In the genomic region with DNA sequence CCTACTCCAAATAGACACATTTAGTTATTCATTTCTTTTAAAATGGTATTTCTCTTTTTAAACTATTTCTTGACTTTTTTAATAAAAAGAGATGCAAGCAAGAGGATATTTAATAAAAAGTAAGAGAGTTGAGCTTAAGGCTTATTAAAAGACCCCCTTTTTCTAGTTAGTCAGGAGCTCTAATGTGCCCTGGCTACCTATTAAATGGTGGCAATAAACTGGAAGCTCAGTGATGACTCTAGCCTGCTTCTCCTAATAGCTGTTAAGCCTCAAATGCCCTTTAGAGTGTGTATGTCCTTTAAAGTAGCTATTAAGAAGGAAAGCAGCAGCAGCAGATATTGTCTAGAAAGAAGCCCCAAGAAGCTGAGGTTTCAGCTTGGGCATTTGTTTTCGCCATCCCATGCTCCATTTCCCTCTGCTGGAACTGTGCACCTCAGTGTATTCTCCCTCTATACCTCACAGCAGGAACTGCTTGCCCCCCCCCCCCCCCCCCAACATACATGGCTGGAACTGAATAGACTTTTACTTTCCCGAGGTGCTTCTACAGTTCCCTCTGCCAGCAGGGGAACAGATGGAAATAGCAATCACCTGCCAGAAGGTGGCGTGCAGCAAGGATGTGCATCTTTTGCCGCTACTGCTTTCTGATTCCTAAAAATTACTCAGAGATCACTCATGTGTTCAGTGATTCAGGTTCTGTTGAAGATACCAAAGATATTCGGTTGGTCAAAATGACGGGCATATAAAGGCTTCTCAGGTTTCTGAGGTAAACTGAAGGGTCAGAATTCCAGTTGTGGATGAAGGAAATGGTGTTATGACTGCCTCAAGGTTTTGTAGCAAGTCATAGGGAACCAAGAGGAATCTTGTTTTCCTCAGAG, we compare ENCODE assay signal across 8 cellular contexts. TPM values are rescaled to one million over a fixed set of nuclear protein-coding genes. Genes with fewer than 3 reads are reported as not detected.
DNase-seq lines count a peak whose midpoint lies in the region; ATAC-seq, FAIRE-seq and TF ChIP-seq lines count a peak whose summit lies in the region.

No MANE protein-coding gene starts in this region.

- H3K79me2 ChIP-seq in K562 (ENCODE audit: control insufficient read depth, insufficient read depth, low read length): no peaks in the 10 kb centered on the region
- no peaks in the 10 kb centered on the region for H3K79me2 ChIP-seq in keratinocyte (ENCODE audit: control insufficient read depth, insufficient read depth, low read length)

- H3K27ac Mint-ChIP-seq in effector memory CD8-positive, alpha-beta T cell: no peak overlapping the region

- H3K9me3 Mint-ChIP-seq in effector memory CD8-positive, alpha-beta T cell: no peaks in the 10 kb centered on the region

- in situ Hi-C loops in K562 (cut with MboI): no loop called here

- DNase-seq in DMS153 (lab: John Stamatoyannopoulos, UW): peak; percentile 92
- peak; percentile 64 for DNase-seq in LoVo (ENCODE audit: low spot score)
- peak; percentile 67 for DNase-seq in SKM-1 (lab: John Stamatoyannopoulos, UW; ENCODE audit: unreplicated experiment)
- peak; percentile 54 to 61 (median 59) for DNase-seq in K562 (ENCODE audit: extremely low read depth in 1 of 4, low spot score in 3 of 4)
- peak; percentile 48 for DNase-seq in keratinocyte (ENCODE audit: low read depth, low spot score)
- peak; percentile 36 for DNase-seq in stimulated activated CD4-positive, alpha-beta T cell treated with anti-CD3 and anti-CD28 coated beads, Interleukin-4, amount 100 ng/mL, for 1 hour
- DNase-seq in effector memory CD8-positive, alpha-beta T cell: no peak

- H3K27ac ChIP-seq in K562 (ENCODE audit: extremely low read depth, low read depth, low read length): no peak overlapping the region
- peak overlapping the region; percentile 68 for H3K27ac ChIP-seq in keratinocyte (ENCODE audit: control insufficient read depth, insufficient read depth, low read length)

- H2AFZ ChIP-seq in K562 (ENCODE audit: low read depth, low read length): no peak overlapping the region
- peak overlapping the region; percentile 84 for H2AFZ ChIP-seq in keratinocyte (ENCODE audit: control insufficient read depth, low read length)

- ATAC-seq in GM21381 (IDR thresholded peaks at IDR 0.05; ENCODE audit: unreplicated experiment) (peak; percentile 73), K562 (peak; percentile 88)
- no peak for ATAC-seq in effector memory CD8-positive, alpha-beta T cell (replicated peaks)

- H3K36me3 Mint-ChIP-seq in effector memory CD8-positive, alpha-beta T cell (ENCODE audit: insufficient read depth): no peaks in the 10 kb centered on the region

- TF ChIP-seq RAD21 in K562 (CRISPR knock-in tag; conservative IDR thresholded peaks at IDR 0.05 in 1 of 2, IDR thresholded peaks at IDR 0.05 in 1 of 2): peak; percentile 25 to 51; a peak in 3 of 4 replicates

- no peaks in the 10 kb centered on the region for H3K9me1 ChIP-seq in K562 (ENCODE audit: control insufficient read depth, insufficient read depth, low read length)
- H3K9me1 ChIP-seq in keratinocyte (ENCODE audit: control insufficient read depth, extremely low read depth, insufficient read depth, low read length): no peaks in the 10 kb centered on the region

- H4K20me1 ChIP-seq in K562 (replicated peaks; ENCODE audit: control insufficient read depth, insufficient read depth, low read length): no peaks in the 10 kb centered on the region
- H4K20me1 ChIP-seq in keratinocyte (ENCODE audit: control insufficient read depth, extremely low read depth, insufficient read depth, low read length): no peaks in the 10 kb centered on the region

- BruUV-seq in K562 (replicated peaks; lab: Mats Ljungman, UMichigan): no TSS peak

- POLR2A ChIA-PET in K562 (lab: Yijun Ruan, JAX): interaction anchor here (0.8 kb wide), 1 partner anchor 303 kb away, joined by 6 read pairs; no protein-coding TSS in a partner anchor

- TF ChIP-seq CTCF in K562 (IDR thresholded peaks at IDR 0.05 in 2 of 3, conservative IDR thresholded peaks at IDR 0.05 in 1 of 3; ENCODE audit: insufficient read depth in 2 of 3, low read depth in 1 of 3, low read length in 3 of 3) (peak; percentile 62 to 90 (median 73)), keratinocyte (optimal IDR thresholded peaks at IDR 0.05 in 1 of 3, IDR thresholded peaks at IDR 0.05 in 1 of 3, conservative IDR thresholded peaks at IDR 0.05 in 1 of 3; ENCODE audit: extremely low read depth in 1 of 3, insufficient read depth in 2 of 3, low read length in 3 of 3) (peak; percentile 74 to 91 (median 85))

- peaks cover 63 to 71% of the 10 kb centered on the region in 2 donors for H3K27me3 Mint-ChIP-seq in effector memory CD8-positive, alpha-beta T cell

- intact Hi-C loops in K562 (cut with micrococcal nuclease): loop anchor here (1.0 kb wide), 2 partner anchors 104 to 245 kb away; no protein-coding TSS in a partner anchor

- H3K27me3 ChIP-seq in K562 (ENCODE audit: control insufficient read depth in 2 of 2, insufficient read depth in 2 of 2, low read length in 2 of 2): no peaks in the 10 kb centered on the region
- no peaks in the 10 kb centered on the region for H3K27me3 ChIP-seq in keratinocyte (ENCODE audit: control insufficient read depth, extremely low read depth, insufficient read depth, low read length)

- TF ChIP-seq POLR2A in K562 (conservative IDR thresholded peaks at IDR 0.05): no peak

- no peaks in the 10 kb centered on the region for H3K4me1 Mint-ChIP-seq in effector memory CD8-positive, alpha-beta T cell (ENCODE audit: low read depth in 2 of 2)

- H3K4me3 ChIP-seq in K562 (no peak overlapping the region), keratinocyte (ENCODE audit: control insufficient read depth in 2 of 3, extremely low read depth in 1 of 3, insufficient read depth in 2 of 3, low read depth in 1 of 3, low read length in 3 of 3) (no peak overlapping the region)

- H3K9ac ChIP-seq in K562 (ENCODE audit: insufficient read depth in 1 of 2, low read depth in 2 of 2, low read length in 2 of 2) (no peak overlapping the region), keratinocyte (ENCODE audit: control insufficient read depth, extremely low read depth, insufficient read depth, low read length) (no peak overlapping the region)

- dilution Hi-C loops in keratinocyte (cut with MboI; ENCODE audit: extremely low pct_ligation_motif_present, low sequenced_read_pairs): no loop called here

- WGBS in K562 (ENCODE audit: insufficient coverage, low coverage, missing lambda C conversion rate): 0% methylated on average over 5 of the region's 6 CpGs

- no peaks in the 10 kb centered on the region for H3K9me3 ChIP-seq in K562 (replicated peaks; ENCODE audit: control insufficient read depth, insufficient read depth, low read depth, low read length)
- H3K9me3 ChIP-seq in keratinocyte (ENCODE audit: control insufficient read depth, low read depth, low read length): no peaks in the 10 kb centered on the region

- peak; percentile 79 for FAIRE-seq in K562 (lab: Jason Lieb, UNC)
- FAIRE-seq in keratinocyte (lab: Jason Lieb, UNC): peak; percentile 92

- H3K4me1 ChIP-seq in K562 (replicated peaks in 1 of 2; ENCODE audit: control insufficient read depth in 2 of 2, insufficient read depth in 2 of 2, low read length in 2 of 2): no peaks in the 10 kb centered on the region
- H3K4me1 ChIP-seq in keratinocyte (ENCODE audit: control insufficient read depth, extremely low read depth, insufficient read depth, low read length): peaks cover 13% of the 10 kb centered on the region

- H3K4me2 ChIP-seq in K562 (ENCODE audit: insufficient read depth, low read length) (no peak overlapping the region), keratinocyte (ENCODE audit: control insufficient read depth, extremely low read depth, insufficient read depth, low read depth, low read length) (peak overlapping the region; percentile 49)

- no peak for TF ChIP-seq EP300 in K562 (IDR thresholded peaks at IDR 0.05; ENCODE audit: low read length)

- no peak overlapping the region for H3K4me3 Mint-ChIP-seq in effector memory CD8-positive, alpha-beta T cell

- CTCF ChIA-PET in K562 (lab: Yijun Ruan, JAX; ENCODE audit: low intra/inter-chr PET ratio): interaction anchor here (1.7 kb wide), 1 partner anchor 244 kb away, joined by 7 read pairs; no protein-coding TSS in a partner anchor

- H3K36me3 ChIP-seq in K562 (ENCODE audit: control insufficient read depth, insufficient read depth, low read length): no peaks in the 10 kb centered on the region
- no peaks in the 10 kb centered on the region for H3K36me3 ChIP-seq in keratinocyte (ENCODE audit: control insufficient read depth in 2 of 2, extremely low read depth in 1 of 2, insufficient read depth in 2 of 2, low read length in 2 of 2)

TF ChIP-seq in K562, 482 proteins besides CTCF, POLR2A, EP300 and RAD21 (continues in another document):
- TF ChIP-seq SMC3 (conservative IDR thresholded peaks at IDR 0.05; ENCODE audit: insufficient read depth, low read depth, low read length): peak; percentile 43; the same call in 1 of the 2 replicates

RNA-seq across cellular contexts. Expression of gene RGS4, which starts 2.5 kb away (rescaled TPM):
- not detected in 2 replicates for total RNA-seq in K562 (2011; cell fraction: chromatin; rRNA removed; ENCODE audit: low replicate concordance)
- not detected in 2 replicates for total RNA-seq in K562 (2011; cell fraction: nucleolus; rRNA removed)
- total RNA-seq in K562 (2011; cell fraction: nucleoplasm; rRNA removed): not detected in 2 replicates
- total RNA-seq in K562 (2014; rRNA removed): not detected in 2 replicates
- not detected in 2 replicates for total RNA-seq in K562 (2014; rRNA removed; fragmentation: Illumina TruSeq; extraction: Trizol)
- total RNA-seq in K562 (2015; rRNA removed; fragmentation: Illumina TruSeq; extraction: Trizol): not detected in 2 replicates
- total RNA-seq in K562 (2021): not detected in 2 replicates
- not detected in 2 replicates for polyA plus RNA-seq in K562 (2011; rRNA removed)
- polyA plus RNA-seq in K562 (2011; cell fraction: cytosol; rRNA removed): not detected in 2 replicates
- not detected in 2 replicates for polyA plus RNA-seq in K562 (2011; cell fraction: nucleus; rRNA removed)
- polyA plus RNA-seq in K562 (2012): 0.08 TPM in 1 of 2 replicates, not detected in the other
- polyA plus RNA-seq in K562 (2014; fragmentation: Illumina TruSeq; extraction: Trizol): not detected in 2 replicates
- polyA plus RNA-seq in K562 (2014; fragmentation: Nextera tagmentation; extraction: Ambion mirVana): not detected
- polyA plus RNA-seq in K562 (2014; rRNA removed): not detected in 2 replicates
- not detected in 2 replicates for polyA minus RNA-seq in K562 (2011; rRNA and poly(A)+ RNA removed)
- not detected in 2 replicates for polyA minus RNA-seq in K562 (2011; cell fraction: cytosol; rRNA and poly(A)+ RNA removed)
- polyA minus RNA-seq in K562 (2011; cell fraction: nucleus; rRNA and poly(A)+ RNA removed): not detected in 2 replicates
- polyA plus RNA-seq in keratinocyte: 0.23 to 1.1 TPM (median 0.90 TPM) in 3 replicates
- not detected for polyA plus RNA-seq in keratinocyte (2011; ENCODE audit: low read depth)
- polyA plus RNA-seq in keratinocyte (2011; cell fraction: cytosol; rRNA removed): 0.17 and 0.30 TPM in 2 replicates
- 0.16 and 0.42 TPM in 2 replicates for polyA plus RNA-seq in keratinocyte (2011; cell fraction: nucleus; rRNA removed)
- polyA plus RNA-seq in keratinocyte (2012; ENCODE audit: low replicate concordance): 0.55 TPM in 1 of 2 replicates, not detected in the other
- 0.10 to 0.70 TPM (median 0.26 TPM) in 3 replicates for polyA minus RNA-seq in keratinocyte
- polyA minus RNA-seq in keratinocyte (2011; cell fraction: cytosol; rRNA and poly(A)+ RNA removed): not detected
- polyA minus RNA-seq in keratinocyte (2011; cell fraction: nucleus; rRNA and poly(A)+ RNA removed): 0.42 TPM in 1 of 2 replicates, not detected in the other

Comparison
In these comparisons a context has a peak if more than half of its experiments do, and no peak if none do; other contexts are left out.
1. DNase-seq: peak in DMS153 (single experiment), LoVo (single experiment), SKM-1 (single experiment), K562 (4 of 4), keratinocyte (single experiment) and stimulated activated CD4-positive, alpha-beta T cell treated with anti-CD3 and anti-CD28 coated beads, Interleukin-4, amount 100 ng/mL, for 1 hour (single experiment); none in effector memory CD8-positive, alpha-beta T cell (0 of 3).